In the genomic region with DNA sequence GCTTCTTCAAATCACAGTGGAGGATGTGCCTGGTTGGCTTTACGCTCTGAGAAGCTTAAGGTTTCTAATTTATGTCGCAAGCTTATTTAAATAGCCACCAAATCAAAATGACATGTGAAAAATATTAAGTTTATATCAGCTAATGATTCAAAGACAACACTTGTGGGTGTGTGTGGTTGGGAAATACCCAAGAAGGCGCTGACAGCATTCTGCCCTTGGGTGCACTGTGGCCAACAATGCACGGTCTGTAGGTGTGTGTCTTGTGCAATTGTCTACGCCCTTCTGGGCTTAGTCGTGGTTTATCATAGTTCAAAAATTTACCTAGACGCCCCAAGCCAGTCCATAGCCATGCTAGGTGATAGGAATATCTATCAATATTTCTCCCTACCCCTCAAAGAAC, we compare ENCODE assay signal across 1 cellular context.
A peak's percentile ranks its signal among the peaks of the same experiment; 100 is the strongest.
TF ChIP-seq lines count a peak whose summit lies in the region.

No MANE protein-coding gene starts in this region.

TF ChIP-seq in HepG2, 621 proteins besides CTCF, POLR2A, EP300 and RAD21 (continued from another document and continues in another):
- peak; percentile 65 for TF ChIP-seq ARID5B (CRISPR knock-in tag; IDR thresholded peaks at IDR 0.05)
- no peak for TF ChIP-seq TAF15 (IDR thresholded peaks at IDR 0.05; ENCODE audit: low read depth, low read length, poor library complexity, severe bottlenecking)
- TF ChIP-seq THYN1 (CRISPR knock-in tag; IDR thresholded peaks at IDR 0.05; ENCODE audit: borderline replicate concordance, low read depth), result no peak
- TF ChIP-seq, protein P1, sequence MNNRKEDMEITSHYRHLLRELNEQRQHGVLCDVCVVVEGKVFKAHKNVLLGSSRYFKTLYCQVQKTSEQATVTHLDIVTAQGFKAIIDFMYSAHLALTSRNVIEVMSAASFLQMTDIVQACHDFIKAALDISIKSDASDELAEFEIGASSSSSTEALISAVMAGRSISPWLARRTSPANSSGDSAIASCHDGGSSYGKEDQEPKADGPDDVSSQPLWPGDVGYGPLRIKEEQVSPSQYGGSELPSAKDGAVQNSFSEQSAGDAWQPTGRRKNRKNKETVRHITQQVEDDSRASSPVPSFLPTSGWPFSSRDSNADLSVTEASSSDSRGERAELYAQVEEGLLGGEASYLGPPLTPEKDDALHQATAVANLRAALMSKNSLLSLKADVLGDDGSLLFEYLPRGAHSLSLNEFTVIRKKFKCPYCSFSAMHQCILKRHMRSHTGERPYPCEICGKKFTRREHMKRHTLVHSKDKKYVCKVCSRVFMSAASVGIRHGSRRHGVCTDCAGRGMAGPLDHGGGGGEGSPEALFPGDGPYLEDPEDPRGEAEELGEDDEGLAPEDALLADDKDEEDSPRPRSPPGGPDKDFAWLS (CRISPR knock-in tag; IDR thresholded peaks at IDR 0.05; ENCODE audit: borderline replicate concordance), result no peak
- no peak for TF ChIP-seq HES4 (CRISPR knock-in tag; IDR thresholded peaks at IDR 0.05; ENCODE audit: borderline replicate concordance)
- TF ChIP-seq GATA4 (IDR thresholded peaks at IDR 0.05; ENCODE audit: borderline replicate concordance, low read depth), result no peak
- peak; percentile 79 for TF ChIP-seq CEBPG (CRISPR knock-in tag; IDR thresholded peaks at IDR 0.05)
- no peak for TF ChIP-seq SOX13 (IDR thresholded peaks at IDR 0.05)
- TF ChIP-seq SOX13 (CRISPR knock-in tag; conservative IDR thresholded peaks at IDR 0.05 in 1 of 2, IDR thresholded peaks at IDR 0.05 in 1 of 2), result peak in 1 of 2 experiments; percentile 74; a peak in 2 of 4 replicates
- peak; percentile 46; the same call in 1 of the 2 replicates for TF ChIP-seq SALL1 (CRISPR knock-in tag; IDR thresholded peaks at IDR 0.05)
- TF ChIP-seq HOXA3 (CRISPR knock-in tag; IDR thresholded peaks at IDR 0.05), result 0 out of 2 replicates have a peak, but pooled peaks have one; percentile 23
- no peak for TF ChIP-seq SOX6 (IDR thresholded peaks at IDR 0.05)
- TF ChIP-seq SOX6 (CRISPR knock-in tag; IDR thresholded peaks at IDR 0.05), result peak; percentile 51
- TF ChIP-seq ZBTB33 (CRISPR knock-in tag; IDR thresholded peaks at IDR 0.05), result peak; percentile 90
- TF ChIP-seq CEBPB (IDR thresholded peaks at IDR 0.05; ENCODE audit: borderline replicate concordance, low read depth, low read length), result peak; percentile 93
- no peak for TF ChIP-seq LBX2 (CRISPR knock-in tag; IDR thresholded peaks at IDR 0.05; ENCODE audit: borderline replicate concordance)
- no peak for TF ChIP-seq ARID2 (CRISPR knock-in tag; IDR thresholded peaks at IDR 0.05; ENCODE audit: borderline replicate concordance)
- peak; percentile 47; the same call in 1 of the 2 replicates for TF ChIP-seq HNF4A (CRISPR knock-in tag; IDR thresholded peaks at IDR 0.05)
- TF ChIP-seq, protein P2, sequence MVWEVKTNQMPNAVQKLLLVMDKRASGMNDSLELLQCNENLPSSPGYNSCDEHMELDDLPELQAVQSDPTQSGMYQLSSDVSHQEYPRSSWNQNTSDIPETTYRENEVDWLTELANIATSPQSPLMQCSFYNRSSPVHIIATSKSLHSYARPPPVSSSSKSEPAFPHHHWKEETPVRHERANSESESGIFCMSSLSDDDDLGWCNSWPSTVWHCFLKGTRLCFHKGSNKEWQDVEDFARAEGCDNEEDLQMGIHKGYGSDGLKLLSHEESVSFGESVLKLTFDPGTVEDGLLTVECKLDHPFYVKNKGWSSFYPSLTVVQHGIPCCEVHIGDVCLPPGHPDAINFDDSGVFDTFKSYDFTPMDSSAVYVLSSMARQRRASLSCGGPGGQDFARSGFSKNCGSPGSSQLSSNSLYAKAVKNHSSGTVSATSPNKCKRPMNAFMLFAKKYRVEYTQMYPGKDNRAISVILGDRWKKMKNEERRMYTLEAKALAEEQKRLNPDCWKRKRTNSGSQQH (CRISPR knock-in tag; IDR thresholded peaks at IDR 0.05; ENCODE audit: low read depth), result no peak
- TF ChIP-seq, protein P3, sequence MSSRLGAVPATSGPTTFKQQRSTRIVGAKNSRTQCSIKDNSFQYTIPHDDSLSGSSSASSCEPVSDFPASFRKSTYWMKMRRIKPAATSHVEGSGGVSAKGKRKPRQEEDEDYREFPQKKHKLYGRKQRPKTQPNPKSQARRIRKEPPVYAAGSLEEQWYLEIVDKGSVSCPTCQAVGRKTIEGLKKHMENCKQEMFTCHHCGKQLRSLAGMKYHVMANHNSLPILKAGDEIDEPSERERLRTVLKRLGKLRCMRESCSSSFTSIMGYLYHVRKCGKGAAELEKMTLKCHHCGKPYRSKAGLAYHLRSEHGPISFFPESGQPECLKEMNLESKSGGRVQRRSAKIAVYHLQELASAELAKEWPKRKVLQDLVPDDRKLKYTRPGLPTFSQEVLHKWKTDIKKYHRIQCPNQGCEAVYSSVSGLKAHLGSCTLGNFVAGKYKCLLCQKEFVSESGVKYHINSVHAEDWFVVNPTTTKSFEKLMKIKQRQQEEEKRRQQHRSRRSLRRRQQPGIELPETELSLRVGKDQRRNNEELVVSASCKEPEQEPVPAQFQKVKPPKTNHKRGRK (CRISPR knock-in tag; IDR thresholded peaks at IDR 0.05), result no peak
- TF ChIP-seq FOXP1 (IDR thresholded peaks at IDR 0.05), result no peak
- 0 out of 2 replicates have a peak, but pooled peaks have one; percentile 17 for TF ChIP-seq FOXP1 (CRISPR knock-in tag; IDR thresholded peaks at IDR 0.05)
- peak; percentile 28; the same call in 1 of the 2 replicates for TF ChIP-seq TBX2 (CRISPR knock-in tag; IDR thresholded peaks at IDR 0.05; ENCODE audit: borderline replicate concordance)
- TF ChIP-seq ELK4 (CRISPR knock-in tag; IDR thresholded peaks at IDR 0.05; ENCODE audit: borderline replicate concordance), result no peak
- TF ChIP-seq, protein P4, sequence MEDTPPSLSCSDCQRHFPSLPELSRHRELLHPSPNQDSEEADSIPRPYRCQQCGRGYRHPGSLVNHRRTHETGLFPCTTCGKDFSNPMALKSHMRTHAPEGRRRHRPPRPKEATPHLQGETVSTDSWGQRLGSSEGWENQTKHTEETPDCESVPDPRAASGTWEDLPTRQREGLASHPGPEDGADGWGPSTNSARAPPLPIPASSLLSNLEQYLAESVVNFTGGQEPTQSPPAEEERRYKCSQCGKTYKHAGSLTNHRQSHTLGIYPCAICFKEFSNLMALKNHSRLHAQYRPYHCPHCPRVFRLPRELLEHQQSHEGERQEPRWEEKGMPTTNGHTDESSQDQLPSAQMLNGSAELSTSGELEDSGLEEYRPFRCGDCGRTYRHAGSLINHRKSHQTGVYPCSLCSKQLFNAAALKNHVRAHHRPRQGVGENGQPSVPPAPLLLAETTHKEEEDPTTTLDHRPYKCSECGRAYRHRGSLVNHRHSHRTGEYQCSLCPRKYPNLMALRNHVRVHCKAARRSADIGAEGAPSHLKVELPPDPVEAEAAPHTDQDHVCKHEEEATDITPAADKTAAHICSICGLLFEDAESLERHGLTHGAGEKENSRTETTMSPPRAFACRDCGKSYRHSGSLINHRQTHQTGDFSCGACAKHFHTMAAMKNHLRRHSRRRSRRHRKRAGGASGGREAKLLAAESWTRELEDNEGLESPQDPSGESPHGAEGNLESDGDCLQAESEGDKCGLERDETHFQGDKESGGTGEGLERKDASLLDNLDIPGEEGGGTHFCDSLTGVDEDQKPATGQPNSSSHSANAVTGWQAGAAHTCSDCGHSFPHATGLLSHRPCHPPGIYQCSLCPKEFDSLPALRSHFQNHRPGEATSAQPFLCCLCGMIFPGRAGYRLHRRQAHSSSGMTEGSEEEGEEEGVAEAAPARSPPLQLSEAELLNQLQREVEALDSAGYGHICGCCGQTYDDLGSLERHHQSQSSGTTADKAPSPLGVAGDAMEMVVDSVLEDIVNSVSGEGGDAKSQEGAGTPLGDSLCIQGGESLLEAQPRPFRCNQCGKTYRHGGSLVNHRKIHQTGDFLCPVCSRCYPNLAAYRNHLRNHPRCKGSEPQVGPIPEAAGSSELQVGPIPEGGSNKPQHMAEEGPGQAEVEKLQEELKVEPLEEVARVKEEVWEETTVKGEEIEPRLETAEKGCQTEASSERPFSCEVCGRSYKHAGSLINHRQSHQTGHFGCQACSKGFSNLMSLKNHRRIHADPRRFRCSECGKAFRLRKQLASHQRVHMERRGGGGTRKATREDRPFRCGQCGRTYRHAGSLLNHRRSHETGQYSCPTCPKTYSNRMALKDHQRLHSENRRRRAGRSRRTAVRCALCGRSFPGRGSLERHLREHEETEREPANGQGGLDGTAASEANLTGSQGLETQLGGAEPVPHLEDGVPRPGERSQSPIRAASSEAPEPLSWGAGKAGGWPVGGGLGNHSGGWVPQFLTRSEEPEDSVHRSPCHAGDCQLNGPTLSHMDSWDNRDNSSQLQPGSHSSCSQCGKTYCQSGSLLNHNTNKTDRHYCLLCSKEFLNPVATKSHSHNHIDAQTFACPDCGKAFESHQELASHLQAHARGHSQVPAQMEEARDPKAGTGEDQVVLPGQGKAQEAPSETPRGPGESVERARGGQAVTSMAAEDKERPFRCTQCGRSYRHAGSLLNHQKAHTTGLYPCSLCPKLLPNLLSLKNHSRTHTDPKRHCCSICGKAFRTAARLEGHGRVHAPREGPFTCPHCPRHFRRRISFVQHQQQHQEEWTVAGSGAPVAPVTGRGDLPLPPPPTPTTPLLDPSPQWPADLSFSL (CRISPR knock-in tag; IDR thresholded peaks at IDR 0.05), result peak; percentile 53; the same call in 1 of the 2 replicates
- peak; percentile 39; the same call in 1 of the 2 replicates for TF ChIP-seq BCL6 (CRISPR knock-in tag; IDR thresholded peaks at IDR 0.05)
